31 cellular contexts compared by ENCODE assay signal in genomic region chr3:146882206-146882605, GRCh38.
"Had no signal": no experiment of that assay in that cellular context is flagged by ENCODE, and none has a peak within 500 bp of the region (broad histone marks: within the 10 kb centered on the region; RNA-seq: fewer than 3 reads in every experiment).

No MANE protein-coding gene starts in this region.

- H3K27me3 ChIP-seq: adrenal gland, body of pancreas, brain microvascular endothelial cell, breast epithelium had no signal

- H3K4me3 ChIP-seq: adrenal gland, body of pancreas, breast epithelium had no signal

- H3K36me3 ChIP-seq: adrenal gland, brain microvascular endothelial cell, breast epithelium had no signal

- H3K9me3 ChIP-seq: adrenal gland, body of pancreas, breast epithelium had no signal

- H3K4me1 ChIP-seq: adrenal gland, body of pancreas, breast epithelium had no signal

- H3K27ac ChIP-seq: adrenal gland, body of pancreas, brain microvascular endothelial cell, breast epithelium, VCaP had no signal

- ATAC-seq: activated CD8-positive, alpha-beta T cell treated with anti-CD3 and anti-CD28 coated beads for 36 hours; activated naive CD4-positive, alpha-beta T cell treated with anti-CD3 and anti-CD28 coated beads, Interleukin-2, amount 50 U/mL, for 72 hours; activated T-cell treated with anti-CD3 and anti-CD28 coated beads, Interleukin-2, amount 50 U/mL, for 4 hours; activated T-cell treated with anti-CD3 and anti-CD28 coated beads, Interleukin-2, amount 50 U/mL, for 72 hours; activated T-helper 17 cell treated with anti-CD3 and anti-CD28 coated beads, Interleukin-2, amount 50 U/mL, for 72 hours; body of pancreas had no signal

- DNase-seq: activated B cell treated with CpG ODN at 0.5 μM for 24 hours; activated CD4-positive, alpha-beta memory T cell treated with anti-CD3 and anti-CD28 coated beads for 36 hours; activated CD4-positive, alpha-beta T cell treated with anti-CD3 and anti-CD28 coated beads for 4 hours; activated CD4-positive, alpha-beta T cell treated with anti-CD3 and anti-CD28 coated beads, Interleukin-2, amount 10 ng/mL, durations not matched to agents 24 days and 14 days; activated CD4-positive, alpha-beta T cell treated with anti-CD3 and anti-CD28 coated beads, Interleukin-2, amount 50 U/mL, for 1 hour; activated CD4-positive, alpha-beta T cell treated with anti-CD3 and anti-CD28 coated beads, Interleukin-2, amount 50 U/mL, for 4 hours; activated CD4-positive, CD25-positive, alpha-beta regulatory T cell treated with anti-CD3 and anti-CD28 coated beads, Interleukin-2, amount 50 U/mL, for 72 hours; activated CD8-positive, alpha-beta memory T cell treated with anti-CD3 and anti-CD28 coated beads, Interleukin-2, amount 50 U/mL, for 4 hours; activated CD8-positive, alpha-beta T cell treated with anti-CD3 and anti-CD28 coated beads for 36 hours; activated effector memory CD4-positive, alpha-beta T cell treated with anti-CD3 and anti-CD28 coated beads, Interleukin-2, amount 50 U/mL, for 16 hours; activated gamma-delta T cell treated with Interleukin-2 at 50 U/mL for 16 hours; activated naive CD4-positive, alpha-beta T cell; activated naive CD4-positive, alpha-beta T cell treated with anti-CD3 and anti-CD28 coated beads for 36 hours; activated naive CD4-positive, alpha-beta T cell treated with anti-CD3 and anti-CD28 coated beads, Interleukin-2, amount 50 U/mL, for 16 hours; activated naive CD8-positive, alpha-beta T cell treated with anti-CD3 and anti-CD28 coated beads for 36 hours; activated T-cell treated with anti-CD3 and anti-CD28 coated beads for 4 hours; activated T-cell treated with anti-CD3 and anti-CD28 coated beads, Interleukin-2, amount 50 U/mL, for 1 hour; activated T-cell treated with anti-CD3 and anti-CD28 coated beads, Interleukin-2, amount 50 U/mL, for 4 hours; activated T-cell treated with anti-CD3 and anti-CD28 coated beads, Interleukin-2, amount 50 U/mL, for 72 hours; adrenal gland; amniotic stem cell; aorta; body of pancreas; brain microvascular endothelial cell; central memory CD4-positive, alpha-beta T cell; T-helper 2 cell; T-helper 9 cell had no signal
